Comparison of ENCODE assay signal across 18 cellular contexts in the genomic region with DNA sequence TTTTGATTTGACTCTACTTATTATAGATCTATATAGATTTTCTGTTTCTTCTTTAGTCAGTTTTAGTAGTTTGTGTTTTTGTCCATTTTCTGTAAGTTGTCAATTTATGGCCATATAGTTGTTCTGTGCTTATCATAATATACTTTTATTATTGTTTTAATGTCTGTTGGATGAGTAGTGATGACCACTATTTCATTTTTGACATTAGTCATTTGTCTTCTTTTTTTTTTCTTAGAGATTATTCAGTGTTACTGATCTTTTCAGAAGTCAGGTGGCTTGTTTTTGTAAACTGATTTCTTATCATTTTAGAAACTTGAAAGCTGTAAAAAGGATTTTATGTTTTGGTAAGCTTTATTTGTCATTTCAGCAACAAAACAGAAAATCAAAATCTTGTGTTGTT. TPM values are rescaled to one million over a fixed set of nuclear protein-coding genes. Genes with fewer than 3 reads are reported as not detected.
A peak's percentile ranks its signal among the peaks of the same experiment; 100 is the strongest.
DNase-seq lines count a peak whose midpoint lies in the region; ATAC-seq and FAIRE-seq lines count a peak whose summit lies in the region.
"Had no signal": no experiment of that assay in that cellular context is flagged by ENCODE, and none has a peak within 500 bp of the region (broad histone marks: within the 10 kb centered on the region; RNA-seq: fewer than 3 reads in every experiment).

No MANE protein-coding gene starts in this region.

- H3K9me3 Mint-ChIP-seq in activated T-cell treated with anti-CD3 and anti-CD28 coated beads, Interleukin-2, amount 50 U/mL, for 72 hours: peaks cover 21 to 23% of the 10 kb centered on the region in 2 donors
- H3K9me3 Mint-ChIP-seq in dendritic cell treated with granulocyte-macrophage colony-stimulating factor and Interleukin-4, amounts not matched to agents 40 ng/mL and 50 ng/mL, for 4 days: peaks cover 49% of the 10 kb centered on the region
- H3K9me3 Mint-ChIP-seq in stimulated activated effector memory CD8-positive, alpha-beta T cell treated with anti-CD3 and anti-CD28 coated beads, Interleukin-12 subunit alpha, Interleukin-12 subunit beta, amount 100 ng/mL, for 72 hours: peaks cover 22% of the 10 kb centered on the region

- intact Hi-C loops in dendritic cell treated with granulocyte-macrophage colony-stimulating factor and Interleukin-4, amounts not matched to agents 40 ng/mL and 50 ng/mL, for 4 days (cut with micrococcal nuclease): no loop called here
- intact Hi-C loops in head of caudate nucleus (cut with DNase I): no loop called here

- no peak for ATAC-seq in activated T-cell treated with anti-CD3 and anti-CD28 coated beads, Interleukin-2, amount 50 U/mL, for 72 hours (replicated peaks in 1 of 2)
- peak; percentile 46 for ATAC-seq in stimulated activated effector memory CD8-positive, alpha-beta T cell treated with anti-CD3 and anti-CD28 coated beads, Interleukin-12 subunit alpha, Interleukin-12 subunit beta, amount 100 ng/mL, for 72 hours
- no peak for ATAC-seq in HG03521 (IDR thresholded peaks at IDR 0.05; ENCODE audit: unreplicated experiment)
- ATAC-seq: CD8-positive, alpha-beta T cell; GM23338 had no signal

- FAIRE-seq in TTC549 (lab: Jason Lieb, UNC): peak; percentile 32
- FAIRE-seq: D721Med had no signal

- H3K27ac Mint-ChIP-seq in activated T-cell treated with anti-CD3 and anti-CD28 coated beads, Interleukin-2, amount 50 U/mL, for 72 hours: peak overlapping the region; percentile 98
- peak overlapping the region; percentile 30 for H3K27ac Mint-ChIP-seq in dendritic cell treated with granulocyte-macrophage colony-stimulating factor and Interleukin-4, amounts not matched to agents 40 ng/mL and 50 ng/mL, for 4 days
- peak overlapping the region; percentile 75 for H3K27ac Mint-ChIP-seq in stimulated activated effector memory CD8-positive, alpha-beta T cell treated with anti-CD3 and anti-CD28 coated beads, Interleukin-12 subunit alpha, Interleukin-12 subunit beta, amount 100 ng/mL, for 72 hours
- H3K27ac Mint-ChIP-seq: CD14-positive monocyte; CD8-positive, alpha-beta T cell; GM23338 had no signal

- H3K4me1 Mint-ChIP-seq in activated T-cell treated with anti-CD3 and anti-CD28 coated beads, Interleukin-2, amount 50 U/mL, for 72 hours (ENCODE audit: low read depth): peaks cover 21% of the 10 kb centered on the region
- peaks cover 5% of the 10 kb centered on the region for H3K4me1 Mint-ChIP-seq in dendritic cell treated with granulocyte-macrophage colony-stimulating factor and Interleukin-4, amounts not matched to agents 40 ng/mL and 50 ng/mL, for 4 days (ENCODE audit: low read depth)
- peaks cover 37% of the 10 kb centered on the region for H3K4me1 Mint-ChIP-seq in stimulated activated effector memory CD8-positive, alpha-beta T cell treated with anti-CD3 and anti-CD28 coated beads, Interleukin-12 subunit alpha, Interleukin-12 subunit beta, amount 100 ng/mL, for 72 hours
- H3K4me1 Mint-ChIP-seq: CD14-positive monocyte, GM23338 had no signal

- peak overlapping the region in 1 of 2 donors; percentile 61 for H3K4me3 Mint-ChIP-seq in activated T-cell treated with anti-CD3 and anti-CD28 coated beads, Interleukin-2, amount 50 U/mL, for 72 hours
- no peak overlapping the region for H3K4me3 Mint-ChIP-seq in dendritic cell treated with granulocyte-macrophage colony-stimulating factor and Interleukin-4, amounts not matched to agents 40 ng/mL and 50 ng/mL, for 4 days
- H3K4me3 Mint-ChIP-seq in stimulated activated effector memory CD8-positive, alpha-beta T cell treated with anti-CD3 and anti-CD28 coated beads, Interleukin-12 subunit alpha, Interleukin-12 subunit beta, amount 100 ng/mL, for 72 hours: no peak overlapping the region
- H3K4me3 Mint-ChIP-seq: CD14-positive monocyte; CD8-positive, alpha-beta T cell; GM23338 had no signal

- DNase-seq in activated T-cell treated with anti-CD3 and anti-CD28 coated beads, Interleukin-2, amount 50 U/mL, for 72 hours: no peak
- DNase-seq in activated T-cell treated with anti-CD3 and anti-CD28 coated beads for 4 hours: no peak
- no peak for DNase-seq in stimulated activated effector memory CD8-positive, alpha-beta T cell treated with anti-CD3 and anti-CD28 coated beads, Interleukin-12 subunit alpha, Interleukin-12 subunit beta, amount 100 ng/mL, for 72 hours (ENCODE audit: low spot score in 2 of 2)
- no peak for DNase-seq in head of caudate nucleus
- DNase-seq: CD8-positive, alpha-beta T cell; COR-L47; DMS153; DMS79 treated with DMSO at 0.1 percent for 48 hours; EL; GDM1; H7; IMR-90 had no signal

- H3K36me3 Mint-ChIP-seq in activated T-cell treated with anti-CD3 and anti-CD28 coated beads, Interleukin-2, amount 50 U/mL, for 72 hours (ENCODE audit: insufficient read depth in 2 of 2): peaks cover 29 to 59% of the 10 kb centered on the region in 2 donors
- peaks cover 64% of the 10 kb centered on the region for H3K36me3 Mint-ChIP-seq in dendritic cell treated with granulocyte-macrophage colony-stimulating factor and Interleukin-4, amounts not matched to agents 40 ng/mL and 50 ng/mL, for 4 days (ENCODE audit: low read depth)
- H3K36me3 Mint-ChIP-seq in stimulated activated effector memory CD8-positive, alpha-beta T cell treated with anti-CD3 and anti-CD28 coated beads, Interleukin-12 subunit alpha, Interleukin-12 subunit beta, amount 100 ng/mL, for 72 hours: peaks cover 16% of the 10 kb centered on the region

- H3K27me3 Mint-ChIP-seq in activated T-cell treated with anti-CD3 and anti-CD28 coated beads, Interleukin-2, amount 50 U/mL, for 72 hours (ENCODE audit: low read depth): no peaks in the 10 kb centered on the region
- H3K27me3 Mint-ChIP-seq in dendritic cell treated with granulocyte-macrophage colony-stimulating factor and Interleukin-4, amounts not matched to agents 40 ng/mL and 50 ng/mL, for 4 days: no peaks in the 10 kb centered on the region

RNA-seq across cellular contexts. Expression of a gene that starts 57.3 kb away (rescaled TPM):
- total RNA-seq in activated T-cell treated with anti-CD3 and anti-CD28 coated beads, Interleukin-2, amount 50 U/mL, for 72 hours: 10 to 100 TPM; 33.2 to 37.2 TPM

Comparison
In these comparisons a context has a peak if more than half of its experiments do, and no peak if none do; other contexts are left out.
1. H3K27ac Mint-ChIP-seq: peak in every context shown above with its lines; median percentile 98 in activated T-cell treated with anti-CD3 and anti-CD28 coated beads, Interleukin-2, amount 50 U/mL, for 72 hours; 75 in stimulated activated effector memory CD8-positive, alpha-beta T cell treated with anti-CD3 and anti-CD28 coated beads, Interleukin-12 subunit alpha, Interleukin-12 subunit beta, amount 100 ng/mL, for 72 hours; 30 in dendritic cell treated with granulocyte-macrophage colony-stimulating factor and Interleukin-4, amounts not matched to agents 40 ng/mL and 50 ng/mL, for 4 days.